ENCODE assay signal across 9 cellular contexts in the genomic region with DNA sequence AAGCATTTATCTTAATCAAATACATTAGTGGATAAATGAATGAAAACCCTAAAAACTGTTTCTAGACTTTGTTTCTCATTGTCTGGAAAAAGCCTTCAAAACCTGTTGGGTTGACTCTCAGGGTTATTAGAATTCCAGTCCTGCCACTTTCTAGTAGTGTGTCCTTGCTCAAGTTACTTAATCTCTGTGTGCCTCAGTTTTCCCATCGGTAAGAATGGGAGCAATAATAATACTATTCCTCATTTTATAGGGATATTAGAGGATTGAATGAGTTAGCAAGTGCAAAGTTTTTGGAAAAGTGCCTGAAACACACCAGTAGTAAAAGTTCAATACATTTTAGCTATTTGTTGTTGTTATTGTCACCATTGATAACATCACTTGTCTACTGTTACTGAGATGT. TPM values are rescaled to one million over a fixed set of nuclear protein-coding genes. Genes with fewer than 3 reads are reported as not detected.
"Had no signal": no experiment of that assay in that cellular context is flagged by ENCODE, and none has a peak within 500 bp of the region (broad histone marks: within the 10 kb centered on the region; RNA-seq: fewer than 3 reads in every experiment).

No MANE protein-coding gene starts in this region.

- H3K27ac ChIP-seq: HL-60, KMS-11 had no signal

- DNase-seq: IMR-90, KBM-7, KG1 had no signal

- H3K4me2 ChIP-seq: KMS-11 had no signal

- FAIRE-seq: HTR-8/SVneo had no signal

- H3K9ac ChIP-seq: KMS-11 had no signal

RNA-seq across cellular contexts. Expression of gene URAD, which starts 2.9 kb away (rescaled TPM):
- total RNA-seq: HT-29, HT1080, IMR-90 had no signal
- polyA plus RNA-seq: IgD-negative memory B cell, IMR-90 had no signal

RNA-seq across cellular contexts. Expression of gene CDX2, which starts 16.5 kb away (rescaled TPM):
- total RNA-seq: HT1080, IMR-90 had no signal
- polyA plus RNA-seq: IgD-negative memory B cell, IMR-90 had no signal
